Comparison of ENCODE assay signal across 39 cellular contexts in the genomic region with DNA sequence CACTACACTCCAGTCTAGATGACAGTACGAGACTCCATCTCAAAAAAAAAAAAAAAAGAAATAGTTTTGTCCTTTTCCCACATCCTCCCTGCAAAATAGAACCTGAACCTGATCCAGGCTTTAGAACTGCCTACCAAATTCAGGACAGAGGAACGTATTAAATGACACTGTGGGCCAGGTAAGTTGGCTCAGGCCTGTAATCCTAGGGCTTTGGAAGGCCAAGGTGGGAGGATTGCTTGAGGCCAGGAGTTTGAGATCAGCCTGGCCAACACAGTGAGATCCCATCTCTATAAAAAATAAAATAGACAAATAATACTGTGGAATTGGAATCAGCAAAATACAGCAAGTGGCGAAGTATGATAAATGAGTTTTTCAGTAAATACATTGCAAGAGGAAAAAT.
"Had no signal": no experiment of that assay in that cellular context is flagged by ENCODE, and none has a peak within 500 bp of the region (broad histone marks: within the 10 kb centered on the region; RNA-seq: fewer than 3 reads in every experiment).

No MANE protein-coding gene starts in this region.

- H3K27ac ChIP-seq: adrenal gland, ascending aorta, body of pancreas, brain microvascular endothelial cell, breast epithelium, cardiac muscle cell had no signal

- H3K4me1 Mint-ChIP-seq: activated naive CD4-positive, alpha-beta T cell treated with anti-CD3 and anti-CD28 coated beads, Interleukin-2, amount 10 ng/mL, durations not matched to agents 7 days and 5 days; activated naive CD4-positive, alpha-beta T cell treated with anti-CD3 and anti-CD28 coated beads, Interleukin-2, amount 50 U/mL, for 24 hours; activated naive CD8-positive, alpha-beta T cell treated with anti-CD3 and anti-CD28 coated beads for 36 hours; activated naive CD8-positive, alpha-beta T cell treated with anti-CD3 and anti-CD28 coated beads, Interleukin-2, amount 10 ng/mL, durations not matched to agents 7 days and 5 days; activated naive CD8-positive, alpha-beta T cell treated with anti-CD3 and anti-CD28 coated beads, Interleukin-2, amount 50 U/mL, for 24 hours; activated T-helper 17 cell treated with anti-CD3 and anti-CD28 coated beads, Interleukin-2, amount 50 U/mL, for 72 hours had no signal

- DNase-seq: activated effector memory CD4-positive, alpha-beta T cell treated with anti-CD3 and anti-CD28 coated beads, Interleukin-2, amount 50 U/mL, for 16 hours; activated effector memory CD4-positive, alpha-beta T cell treated with Interleukin-2 at 50 U/mL for 16 hours; activated gamma-delta T cell; activated gamma-delta T cell treated with Interleukin-2 at 50 U/mL for 16 hours; activated naive CD4-positive, alpha-beta T cell; activated naive CD4-positive, alpha-beta T cell treated with anti-CD3 and anti-CD28 coated beads for 36 hours; activated naive CD4-positive, alpha-beta T cell treated with anti-CD3 and anti-CD28 coated beads, Interleukin-2, amount 10 ng/mL, durations not matched to agents 7 days and 5 days; activated naive CD4-positive, alpha-beta T cell treated with anti-CD3 and anti-CD28 coated beads, Interleukin-2, amount 50 U/mL, for 16 hours; activated naive CD4-positive, alpha-beta T cell treated with Interleukin-2 at 50 U/mL for 16 hours; activated naive CD8-positive, alpha-beta T cell treated with anti-CD3 and anti-CD28 coated beads for 36 hours; activated naive CD8-positive, alpha-beta T cell treated with anti-CD3 and anti-CD28 coated beads, Interleukin-2, amount 10 ng/mL, durations not matched to agents 7 days and 5 days; activated naive CD8-positive, alpha-beta T cell treated with anti-CD3 and anti-CD28 coated beads, Interleukin-2, amount 50 U/mL, for 24 hours; activated T-cell treated with anti-CD3 and anti-CD28 coated beads, Interleukin-2, amount 50 U/mL, for 24 hours; activated T-cell treated with anti-CD3 and anti-CD28 coated beads, Interleukin-2, amount 50 U/mL, for 4 hours; activated T-cell treated with anti-CD3 and anti-CD28 coated beads, Interleukin-2, amount 50 U/mL, for 48 hours; activated T-cell treated with anti-CD3 and anti-CD28 coated beads, Interleukin-2, amount 50 U/mL, for 72 hours; adrenal gland; amniotic stem cell; amygdala; anterior cingulate cortex; aorta; body of pancreas; brain microvascular endothelial cell; caudate nucleus; central memory CD4-positive, alpha-beta T cell; cerebellar nuclear complex had no signal

- H3K36me3 Mint-ChIP-seq: activated naive CD4-positive, alpha-beta T cell treated with anti-CD3 and anti-CD28 coated beads, Interleukin-2, amount 10 ng/mL, durations not matched to agents 7 days and 5 days; activated naive CD4-positive, alpha-beta T cell treated with anti-CD3 and anti-CD28 coated beads, Interleukin-2, amount 50 U/mL, for 24 hours; activated naive CD8-positive, alpha-beta T cell; activated naive CD8-positive, alpha-beta T cell treated with anti-CD3 and anti-CD28 coated beads, Interleukin-2, amount 10 ng/mL, durations not matched to agents 7 days and 5 days; brain had no signal

- FAIRE-seq: astrocyte, bronchial epithelial cell, colon had no signal

- H3K27ac Mint-ChIP-seq: activated naive CD4-positive, alpha-beta T cell treated with anti-CD3 and anti-CD28 coated beads for 36 hours; activated naive CD4-positive, alpha-beta T cell treated with anti-CD3 and anti-CD28 coated beads, Interleukin-2, amount 10 ng/mL, durations not matched to agents 7 days and 5 days; activated naive CD4-positive, alpha-beta T cell treated with anti-CD3 and anti-CD28 coated beads, Interleukin-2, amount 50 U/mL, for 24 hours; activated naive CD8-positive, alpha-beta T cell; activated naive CD8-positive, alpha-beta T cell treated with anti-CD3 and anti-CD28 coated beads for 36 hours; activated naive CD8-positive, alpha-beta T cell treated with anti-CD3 and anti-CD28 coated beads, Interleukin-2, amount 10 ng/mL, durations not matched to agents 7 days and 5 days; activated naive CD8-positive, alpha-beta T cell treated with anti-CD3 and anti-CD28 coated beads, Interleukin-2, amount 50 U/mL, for 24 hours; activated T-cell treated with anti-CD3 and anti-CD28 coated beads, Interleukin-2, amount 50 U/mL, for 24 hours; activated T-cell treated with anti-CD3 and anti-CD28 coated beads, Interleukin-2, amount 50 U/mL, for 72 hours; activated T-helper 1 cell treated with anti-CD3 and anti-CD28 coated beads, Interleukin-12 subunit alpha, Interleukin-12 subunit beta, Interleukin-2, Interleukin-4 antibody, amounts not matched to agents 30 ng/mL and 10 ng/mL and 1 ng/mL, durations not matched to agents 14 hours and 24 hours and 36 hours; activated T-helper 17 cell treated with anti-CD3 and anti-CD28 coated beads, Interleukin-2, amount 50 U/mL, for 72 hours; activated T-helper 2 cell treated with anti-CD3 and anti-CD28 coated beads, Interferon-gamma antibody, Interleukin-2, Interleukin-4, amounts not matched to agents 10 μg/mL and 5 μg/mL and 100 μg/mL, durations not matched to agents 14 hours and 24 hours and 36 hours; brain had no signal

- H3K9me3 ChIP-seq: adrenal gland, body of pancreas, breast epithelium had no signal

- H3K27me3 Mint-ChIP-seq: activated naive CD4-positive, alpha-beta T cell treated with anti-CD3 and anti-CD28 coated beads, Interleukin-2, amount 50 U/mL, for 24 hours; activated naive CD8-positive, alpha-beta T cell; activated naive CD8-positive, alpha-beta T cell treated with anti-CD3 and anti-CD28 coated beads for 36 hours; activated naive CD8-positive, alpha-beta T cell treated with anti-CD3 and anti-CD28 coated beads, Interleukin-2, amount 50 U/mL, for 24 hours; activated T-cell treated with anti-CD3 and anti-CD28 coated beads, Interleukin-2, amount 50 U/mL, for 24 hours; activated T-helper 17 cell treated with anti-CD3 and anti-CD28 coated beads, Interleukin-2, amount 50 U/mL, for 72 hours had no signal

- H3K4me1 ChIP-seq: ascending aorta, breast epithelium had no signal

- H3K36me3 ChIP-seq: adrenal gland, ascending aorta, brain microvascular endothelial cell, breast epithelium, cardiac muscle cell had no signal

- H3K4me3 ChIP-seq: adrenal gland, ascending aorta, body of pancreas, breast epithelium, cardiac muscle cell had no signal

- H3K9me3 Mint-ChIP-seq: activated naive CD4-positive, alpha-beta T cell treated with anti-CD3 and anti-CD28 coated beads, Interleukin-2, amount 50 U/mL, for 24 hours; activated naive CD8-positive, alpha-beta T cell treated with anti-CD3 and anti-CD28 coated beads, Interleukin-2, amount 50 U/mL, for 24 hours; activated T-cell treated with anti-CD3 and anti-CD28 coated beads, Interleukin-2, amount 50 U/mL, for 4 hours; activated T-cell treated with anti-CD3 and anti-CD28 coated beads, Interleukin-2, amount 50 U/mL, for 72 hours; activated T-helper 1 cell treated with anti-CD3 and anti-CD28 coated beads, Interleukin-12 subunit alpha, Interleukin-12 subunit beta, Interleukin-2, Interleukin-4 antibody, amounts not matched to agents 30 ng/mL and 10 ng/mL and 1 ng/mL, durations not matched to agents 14 hours and 24 hours and 36 hours; activated T-helper 17 cell treated with anti-CD3 and anti-CD28 coated beads, Interleukin-2, amount 50 U/mL, for 72 hours; activated T-helper 2 cell treated with anti-CD3 and anti-CD28 coated beads, Interferon-gamma antibody, Interleukin-2, Interleukin-4, amounts not matched to agents 10 μg/mL and 5 μg/mL and 100 μg/mL, durations not matched to agents 14 hours and 24 hours and 36 hours; central memory CD8-positive, alpha-beta T cell had no signal

- H3K4me3 Mint-ChIP-seq: activated naive CD4-positive, alpha-beta T cell treated with anti-CD3 and anti-CD28 coated beads for 36 hours; activated naive CD4-positive, alpha-beta T cell treated with anti-CD3 and anti-CD28 coated beads, Interleukin-2, amount 10 ng/mL, durations not matched to agents 7 days and 5 days; activated naive CD4-positive, alpha-beta T cell treated with anti-CD3 and anti-CD28 coated beads, Interleukin-2, amount 50 U/mL, for 24 hours; activated naive CD8-positive, alpha-beta T cell; activated naive CD8-positive, alpha-beta T cell treated with anti-CD3 and anti-CD28 coated beads for 36 hours; activated naive CD8-positive, alpha-beta T cell treated with anti-CD3 and anti-CD28 coated beads, Interleukin-2, amount 10 ng/mL, durations not matched to agents 7 days and 5 days; activated naive CD8-positive, alpha-beta T cell treated with anti-CD3 and anti-CD28 coated beads, Interleukin-2, amount 50 U/mL, for 24 hours; activated T-cell treated with anti-CD3 and anti-CD28 coated beads, Interleukin-2, amount 50 U/mL, for 24 hours; activated T-cell treated with anti-CD3 and anti-CD28 coated beads, Interleukin-2, amount 50 U/mL, for 4 hours; activated T-cell treated with anti-CD3 and anti-CD28 coated beads, Interleukin-2, amount 50 U/mL, for 72 hours; activated T-helper 1 cell treated with anti-CD3 and anti-CD28 coated beads, Interleukin-12 subunit alpha, Interleukin-12 subunit beta, Interleukin-2, Interleukin-4 antibody, amounts not matched to agents 30 ng/mL and 10 ng/mL and 1 ng/mL, durations not matched to agents 14 hours and 24 hours and 36 hours; activated T-helper 17 cell treated with anti-CD3 and anti-CD28 coated beads, Interleukin-2, amount 50 U/mL, for 72 hours; brain; central memory CD8-positive, alpha-beta T cell had no signal

- ATAC-seq: activated naive CD8-positive, alpha-beta T cell treated with anti-CD3 and anti-CD28 coated beads, Interleukin-2, amount 50 U/mL, for 24 hours; activated T-cell treated with anti-CD3 and anti-CD28 coated beads, Interleukin-2, amount 50 U/mL, for 4 hours; activated T-cell treated with anti-CD3 and anti-CD28 coated beads, Interleukin-2, amount 50 U/mL, for 72 hours; activated T-helper 17 cell treated with anti-CD3 and anti-CD28 coated beads, Interleukin-2, amount 50 U/mL, for 72 hours; body of pancreas had no signal

- H3K27me3 ChIP-seq: adrenal gland, ascending aorta, body of pancreas, brain microvascular endothelial cell, breast epithelium, cardiac muscle cell had no signal
